ENCODE assay signal across 14 cellular contexts in genomic region chr6:20953019-20953418, GRCh38.
DNase-seq lines count a peak whose midpoint lies in the region; ATAC-seq, FAIRE-seq and TF ChIP-seq lines count a peak whose summit lies in the region.
"Had no signal": no experiment of that assay in that cellular context is flagged by ENCODE, and none has a peak within 500 bp of the region (broad histone marks: within the 10 kb centered on the region; RNA-seq: fewer than 3 reads in every experiment).

No MANE protein-coding gene starts in this region.

- no peaks in the 10 kb centered on the region for H4K20me1 ChIP-seq in neural cell (ENCODE audit: insufficient read depth)

- H3K4me3 Mint-ChIP-seq in brain: peak overlapping the region in 4 of 5 experiments; percentile 31 to 67 (median 55)
- H3K4me3 Mint-ChIP-seq: activated T-helper 17 cell treated with anti-CD3 and anti-CD28 coated beads, Interleukin-2, amount 50 U/mL, for 72 hours; stimulated activated naive CD8-positive, alpha-beta T cell treated with anti-CD3 and anti-CD28 coated beads, Interleukin-15, amount 100 ng/mL, for 72 hours had no signal

- no peaks in the 10 kb centered on the region for H3F3A ChIP-seq in neural cell (ENCODE audit: insufficient read depth, low read length, poor library complexity, severe bottlenecking)

- H3K9ac ChIP-seq in neural cell (ENCODE audit: low read length): no peak overlapping the region

- peaks cover 88% of the 10 kb centered on the region for H3K4me1 Mint-ChIP-seq in brain
- H3K4me1 Mint-ChIP-seq: stimulated activated naive CD8-positive, alpha-beta T cell treated with anti-CD3 and anti-CD28 coated beads, Interleukin-15, amount 100 ng/mL, for 72 hours had no signal

- H3K9me3 ChIP-seq in neural cell (ENCODE audit: low read length): no peaks in the 10 kb centered on the region

- no peak for FAIRE-seq in H54 (lab: Jason Lieb, UNC)

- peak; percentile 41 for DNase-seq in DMS53 (lab: John Stamatoyannopoulos, UW)
- no peak for DNase-seq in DMS53 treated with DMSO at 0.1 percent for 48 hours (lab: John Stamatoyannopoulos, UW; ENCODE audit: unreplicated experiment)
- DNase-seq in NCI-H1436 (lab: John Stamatoyannopoulos, UW): peak; percentile 66
- no peak for DNase-seq in H54 (ENCODE audit: insufficient read length, low spot score)
- DNase-seq in GOT3 (lab: John Stamatoyannopoulos, UW): no peak
- DNase-seq: activated CD4-positive, alpha-beta T cell treated with anti-CD3 and anti-CD28 coated beads for 1 hour; caudate nucleus; NCI-H2171; stimulated activated CD4-positive, alpha-beta T cell treated with anti-CD3 and anti-CD28 coated beads, Interleukin-2, amount 100 ng/mL, for 24 hours; stimulated activated naive CD8-positive, alpha-beta T cell treated with anti-CD3 and anti-CD28 coated beads, Interleukin-15, amount 100 ng/mL, for 72 hours had no signal

- H3K27me3 Mint-ChIP-seq in brain: no peaks in the 10 kb centered on the region
- H3K27me3 Mint-ChIP-seq: activated T-helper 17 cell treated with anti-CD3 and anti-CD28 coated beads, Interleukin-2, amount 50 U/mL, for 72 hours; stimulated activated naive CD8-positive, alpha-beta T cell treated with anti-CD3 and anti-CD28 coated beads, Interleukin-15, amount 100 ng/mL, for 72 hours had no signal

- no peaks in the 10 kb centered on the region for H3K36me3 ChIP-seq in neural cell (ENCODE audit: insufficient read depth, low read length)

- peaks cover 7% of the 10 kb centered on the region for H3K36me3 Mint-ChIP-seq in brain

- TF ChIP-seq CTCF in brain (conservative IDR thresholded peaks at IDR 0.05): peak in 1 of 2 experiments; percentile 43
- peak; percentile 48 for TF ChIP-seq CTCF in neural cell (IDR thresholded peaks at IDR 0.05; ENCODE audit: poor library complexity, severe bottlenecking)

- H3K27me3 ChIP-seq in neural cell (ENCODE audit: insufficient read depth, low read depth, low read length): no peaks in the 10 kb centered on the region

- no peak for TF ChIP-seq POLR2A in H54 (IDR thresholded peaks at IDR 0.05; ENCODE audit: low read depth, low read length)

- TF ChIP-seq RAD21 in neural cell (conservative IDR thresholded peaks at IDR 0.05): peak; percentile 52

- TF ChIP-seq EP300 in neural cell (conservative IDR thresholded peaks at IDR 0.05; ENCODE audit: poor library complexity, severe bottlenecking): no peak

- peaks cover 0 to 5% (median 2%) of the 10 kb centered on the region in 5 experiments for H3K9me3 Mint-ChIP-seq in brain
- H3K9me3 Mint-ChIP-seq: activated T-helper 17 cell treated with anti-CD3 and anti-CD28 coated beads, Interleukin-2, amount 50 U/mL, for 72 hours; stimulated activated naive CD8-positive, alpha-beta T cell treated with anti-CD3 and anti-CD28 coated beads, Interleukin-15, amount 100 ng/mL, for 72 hours had no signal

- H2AFZ ChIP-seq in neural cell (ENCODE audit: low read depth, low read length): no peak overlapping the region

- no peaks in the 10 kb centered on the region for H3K79me2 ChIP-seq in neural cell (replicated peaks; ENCODE audit: insufficient read depth, low read length)

- no peak overlapping the region for H3K4me2 ChIP-seq in neural cell (ENCODE audit: low read length)

- H3K9me2 ChIP-seq in neural cell (ENCODE audit: insufficient read depth, low read length): no peaks in the 10 kb centered on the region

- H3K4me3 ChIP-seq in neural cell (ENCODE audit: low read length): no peak overlapping the region

- H3K27ac ChIP-seq in neural cell (ENCODE audit: low read length): peak overlapping the region; percentile 10

- H3K27ac Mint-ChIP-seq in brain: peak overlapping the region; percentile 81 to 93 (median 90)
- H3K27ac Mint-ChIP-seq: activated T-helper 17 cell treated with anti-CD3 and anti-CD28 coated beads, Interleukin-2, amount 50 U/mL, for 72 hours; stimulated activated naive CD8-positive, alpha-beta T cell treated with anti-CD3 and anti-CD28 coated beads, Interleukin-15, amount 100 ng/mL, for 72 hours had no signal

- no peak for ATAC-seq in HG03342 (IDR thresholded peaks at IDR 0.05; ENCODE audit: unreplicated experiment)
- ATAC-seq: activated T-helper 17 cell treated with anti-CD3 and anti-CD28 coated beads, Interleukin-2, amount 50 U/mL, for 72 hours; stimulated activated naive CD8-positive, alpha-beta T cell treated with anti-CD3 and anti-CD28 coated beads, Interleukin-15, amount 100 ng/mL, for 72 hours had no signal

TF ChIP-seq in neural cell, 6 proteins besides CTCF, POLR2A, EP300 and RAD21:
- TF ChIP-seq POLR2AphosphoS5 (IDR thresholded peaks at IDR 0.05): no peak
- TF ChIP-seq EZH2 (IDR thresholded peaks at IDR 0.05; ENCODE audit: borderline replicate concordance, insufficient read depth, low read length, poor library complexity, severe bottlenecking): no peak
- TF ChIP-seq REST (IDR thresholded peaks at IDR 0.05; ENCODE audit: borderline replicate concordance): no peak
- no peak for TF ChIP-seq MXI1 (conservative IDR thresholded peaks at IDR 0.05; ENCODE audit: poor library complexity, severe bottlenecking)
- no peak for TF ChIP-seq TAF1 (IDR thresholded peaks at IDR 0.05; ENCODE audit: low read depth)
- peak; percentile 46 for TF ChIP-seq SMC3 (conservative IDR thresholded peaks at IDR 0.05; ENCODE audit: poor library complexity)

Comparison
In these comparisons a context has a peak if more than half of its experiments do, and no peak if none do; other contexts are left out.
1. DNase-seq: peak in DMS53 (single experiment) and NCI-H1436 (single experiment); none in DMS53 treated with DMSO at 0.1 percent for 48 hours (single experiment), H54 (single experiment) and GOT3 (single experiment).